ENCODE assay signal across 1 cellular context in the genomic region with DNA sequence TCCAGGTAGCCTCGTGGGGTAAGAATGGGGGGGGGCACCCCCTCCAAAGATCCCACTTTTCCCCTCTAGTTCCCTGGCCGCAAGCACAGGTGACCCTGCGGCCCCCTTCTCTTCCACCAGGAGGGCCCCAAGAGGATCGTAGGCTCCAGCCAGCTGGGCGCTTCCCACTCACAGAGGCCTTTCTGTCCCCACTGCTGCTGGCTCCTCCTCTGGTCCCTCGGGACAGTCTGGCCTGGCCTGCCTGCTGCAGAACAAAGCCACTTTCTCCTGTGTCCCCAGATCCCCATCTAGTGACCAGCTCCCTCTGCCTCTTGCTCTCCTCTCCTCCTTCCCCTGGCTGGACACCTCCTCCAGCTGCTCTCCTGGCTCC.
TF ChIP-seq lines count a peak whose summit lies in the region.

No MANE protein-coding gene starts in this region.

TF ChIP-seq in GM23338, 12 proteins besides CTCF, POLR2A, EP300 and RAD21 (continued from another document):
- no peak for TF ChIP-seq CREB1 (CRISPR knock-in tag; IDR thresholded peaks at IDR 0.05; ENCODE audit: low read depth)
- TF ChIP-seq, protein P1, sequence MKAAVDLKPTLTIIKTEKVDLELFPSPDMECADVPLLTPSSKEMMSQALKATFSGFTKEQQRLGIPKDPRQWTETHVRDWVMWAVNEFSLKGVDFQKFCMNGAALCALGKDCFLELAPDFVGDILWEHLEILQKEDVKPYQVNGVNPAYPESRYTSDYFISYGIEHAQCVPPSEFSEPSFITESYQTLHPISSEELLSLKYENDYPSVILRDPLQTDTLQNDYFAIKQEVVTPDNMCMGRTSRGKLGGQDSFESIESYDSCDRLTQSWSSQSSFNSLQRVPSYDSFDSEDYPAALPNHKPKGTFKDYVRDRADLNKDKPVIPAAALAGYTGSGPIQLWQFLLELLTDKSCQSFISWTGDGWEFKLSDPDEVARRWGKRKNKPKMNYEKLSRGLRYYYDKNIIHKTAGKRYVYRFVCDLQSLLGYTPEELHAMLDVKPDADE (IDR thresholded peaks at IDR 0.05), result no peak
- TF ChIP-seq ZNF462 (CRISPR knock-in tag; IDR thresholded peaks at IDR 0.05), result no peak
